Comparison of ENCODE assay signal across 20 cellular contexts in genomic region chr3:20658491-20658890, GRCh38.
DNase-seq lines count a peak whose midpoint lies in the region; ATAC-seq, FAIRE-seq and TF ChIP-seq lines count a peak whose summit lies in the region.
"Had no signal": no experiment of that assay in that cellular context is flagged by ENCODE, and none has a peak within 500 bp of the region (broad histone marks: within the 10 kb centered on the region; RNA-seq: fewer than 3 reads in every experiment).

No MANE protein-coding gene starts in this region.

- H3K9me3 Mint-ChIP-seq in Calu3 (ENCODE audit: low read depth, unreplicated experiment): peaks cover 5% of the 10 kb centered on the region
- H3K9me3 Mint-ChIP-seq in astrocyte (ENCODE audit: unreplicated experiment): peaks cover 3% of the 10 kb centered on the region

- no peak overlapping the region for H3K9ac ChIP-seq in astrocyte (ENCODE audit: low read length)
- H3K9ac ChIP-seq: GM23248 had no signal

- H3K9me3 ChIP-seq in astrocyte (ENCODE audit: insufficient read depth, low read depth, low read length): no peaks in the 10 kb centered on the region
- H3K9me3 ChIP-seq in thyroid gland: no peaks in the 10 kb centered on the region
- H3K9me3 ChIP-seq: HAP-1 had no signal

- H4K20me1 ChIP-seq in astrocyte (ENCODE audit: insufficient read depth, low read length): no peaks in the 10 kb centered on the region

- peaks cover 14% of the 10 kb centered on the region for H3K4me1 Mint-ChIP-seq in Calu3 (ENCODE audit: low read depth, unreplicated experiment)
- peaks cover 10% of the 10 kb centered on the region for H3K4me1 Mint-ChIP-seq in astrocyte (ENCODE audit: low read depth, unreplicated experiment)

- no peaks in the 10 kb centered on the region for H3K36me3 Mint-ChIP-seq in Calu3 (ENCODE audit: insufficient read depth, unreplicated experiment)
- H3K36me3 Mint-ChIP-seq in astrocyte (ENCODE audit: low read depth, unreplicated experiment): no peaks in the 10 kb centered on the region
- H3K36me3 Mint-ChIP-seq: IgD-negative memory B cell had no signal

- no peak overlapping the region for H3K4me3 Mint-ChIP-seq in Calu3 (ENCODE audit: low read depth, unreplicated experiment)
- H3K4me3 Mint-ChIP-seq in astrocyte (ENCODE audit: unreplicated experiment): no peak overlapping the region
- H3K4me3 Mint-ChIP-seq: CD4-positive, alpha-beta T cell; IgD-negative memory B cell had no signal

- ATAC-seq in HG02798 (IDR thresholded peaks at IDR 0.05; ENCODE audit: poor library complexity, unreplicated experiment) (no peak), HG02623 (IDR thresholded peaks at IDR 0.05; ENCODE audit: unreplicated experiment) (no peak)
- ATAC-seq: HepG2 had no signal

- H3K27me3 Mint-ChIP-seq in Calu3 (ENCODE audit: unreplicated experiment) (no peaks in the 10 kb centered on the region), astrocyte (ENCODE audit: low read depth, unreplicated experiment) (no peaks in the 10 kb centered on the region)
- H3K27me3 Mint-ChIP-seq: CD4-positive, alpha-beta T cell; IgD-negative memory B cell had no signal

- WGBS in thyroid gland, 2 donors: 37 to 63% methylated on average over 1 of the region's 1 CpG

- H3K36me3 ChIP-seq in astrocyte (ENCODE audit: insufficient read depth, low read length): no peaks in the 10 kb centered on the region
- H3K36me3 ChIP-seq in kidney epithelial cell (ENCODE audit: control insufficient read depth, insufficient read depth, low read length): no peaks in the 10 kb centered on the region
- no peaks in the 10 kb centered on the region for H3K36me3 ChIP-seq in thyroid gland
- H3K36me3 ChIP-seq: HAP-1 had no signal

- TF ChIP-seq POLR2A in thyroid gland (IDR thresholded peaks at IDR 0.05): no peak

- no peak overlapping the region for H3K4me2 ChIP-seq in astrocyte (ENCODE audit: low read length)

- CTCF ChIA-PET in Calu3 (lab: Charles Lee): no interaction called here

- no peak for DNase-seq in Calu3
- peak; percentile 50 for DNase-seq in NCI-H226
- DNase-seq in astrocyte (ENCODE audit: low read depth): peak; percentile 71
- peak; percentile 32 for DNase-seq in kidney epithelial cell (ENCODE audit: low read depth)
- DNase-seq in thyroid gland: no peak
- DNase-seq in stimulated activated CD4-positive, alpha-beta T cell treated with anti-CD3 and anti-CD28 coated beads, Interleukin-12 subunit alpha, Interleukin-12 subunit beta, amount 100 ng/mL, for 4 hours: no peak
- DNase-seq: 8988T; CD4-positive, alpha-beta T cell; DMS79 treated with DMSO at 0.1 percent for 48 hours; GM23248; KBM-7 had no signal

- peak overlapping the region; percentile 54 for H3K27ac Mint-ChIP-seq in Calu3 (ENCODE audit: unreplicated experiment)
- peak overlapping the region; percentile 67 for H3K27ac Mint-ChIP-seq in astrocyte (ENCODE audit: unreplicated experiment)
- H3K27ac Mint-ChIP-seq: CD4-positive, alpha-beta T cell; IgD-negative memory B cell had no signal

- H3K79me2 ChIP-seq in astrocyte (ENCODE audit: insufficient read depth, low read length): no peaks in the 10 kb centered on the region

- no peak overlapping the region for H3K27ac ChIP-seq in astrocyte (ENCODE audit: low read depth, low read length)
- H3K27ac ChIP-seq in thyroid gland: no peak overlapping the region
- H3K27ac ChIP-seq: C4-2B, GM23248 had no signal

- H3K4me1 ChIP-seq in astrocyte (ENCODE audit: insufficient read depth, low read length) (no peaks in the 10 kb centered on the region), thyroid gland (no peaks in the 10 kb centered on the region)
- H3K4me1 ChIP-seq: HAP-1 had no signal

- no TSS peak for BruUV-seq in Calu3 (replicated peaks; lab: Mats Ljungman, UMichigan)

- H3K27me3 ChIP-seq in astrocyte (ENCODE audit: insufficient read depth, low read length): no peaks in the 10 kb centered on the region
- H3K27me3 ChIP-seq in kidney epithelial cell (ENCODE audit: control insufficient read depth, insufficient read depth, low read length): no peaks in the 10 kb centered on the region
- H3K27me3 ChIP-seq in thyroid gland: no peaks in the 10 kb centered on the region

- FAIRE-seq in astrocyte (lab: Jason Lieb, UNC): no peak
- FAIRE-seq: G401.6, GM12892, GM18507, HepG2 had no signal

- TF ChIP-seq CTCF in Calu3 (IDR thresholded peaks at IDR 0.05; ENCODE audit: unreplicated experiment) (no peak), astrocyte (IDR thresholded peaks at IDR 0.05; ENCODE audit: insufficient read depth, low read depth, low read length) (no peak), kidney epithelial cell (IDR thresholded peaks at IDR 0.05; ENCODE audit: insufficient read depth, low read length, poor library complexity, severe bottlenecking) (no peak), thyroid gland (IDR thresholded peaks at IDR 0.05) (no peak)

- intact Hi-C loops in Calu3 (cut with micrococcal nuclease; ENCODE audit: unreplicated experiment): no loop called here
- intact Hi-C loops in thyroid gland (cut with DNase I): no loop called here

- H3K4me3 ChIP-seq in astrocyte (ENCODE audit: insufficient read depth, low read depth, low read length) (no peak overlapping the region), kidney epithelial cell (ENCODE audit: low read depth, low read length) (no peak overlapping the region), thyroid gland (replicated peaks in 1 of 3) (no peak overlapping the region)
- H3K4me3 ChIP-seq: GM23248, HAP-1 had no signal

- no peak overlapping the region for H2AFZ ChIP-seq in astrocyte (ENCODE audit: low read depth, low read length)
- H2AFZ ChIP-seq: GM23248 had no signal

Comparison
In these comparisons a context has a peak if more than half of its experiments do, and no peak if none do; other contexts are left out.
1. DNase-seq: peak in NCI-H226 (single experiment), astrocyte (single experiment) and kidney epithelial cell (single experiment); none in Calu3 (single experiment), thyroid gland (0 of 2) and stimulated activated CD4-positive, alpha-beta T cell treated with anti-CD3 and anti-CD28 coated beads, Interleukin-12 subunit alpha, Interleukin-12 subunit beta, amount 100 ng/mL, for 4 hours (single experiment).